ENCODE assay signal across 31 cellular contexts in genomic region chr3:170985304-170985703, GRCh38. TPM values are rescaled to one million over a fixed set of nuclear protein-coding genes. Genes with fewer than 3 reads are reported as not detected.
DNase-seq lines count a peak whose midpoint lies in the region; ATAC-seq and FAIRE-seq lines count a peak whose summit lies in the region.
"Had no signal": no experiment of that assay in that cellular context is flagged by ENCODE, and none has a peak within 500 bp of the region (broad histone marks: within the 10 kb centered on the region; RNA-seq: fewer than 3 reads in every experiment).

No MANE protein-coding gene starts in this region.

- no peaks in the 10 kb centered on the region for H3K36me3 ChIP-seq in small intestine (ENCODE audit: control insufficient read depth in 2 of 2, insufficient read depth in 2 of 2, low read length in 2 of 2)
- H3K36me3 ChIP-seq: BE2C, BLaER1 had no signal

- peak; percentile 27 for ATAC-seq in left lobe of liver
- ATAC-seq: GM12878 had no signal

- DNase-seq in LoVo (ENCODE audit: low spot score) (peak; percentile 25), left lobe of liver (ENCODE audit: low spot score) (no peak), small intestine (peak; percentile 62), SKM-1 (lab: John Stamatoyannopoulos, UW; ENCODE audit: unreplicated experiment) (no peak), glomerular visceral epithelial cell (ENCODE audit: extremely low spot score) (no peak)
- DNase-seq in stimulated activated CD4-positive, alpha-beta T cell treated with anti-CD3 and anti-CD28 coated beads, Interleukin-12 subunit alpha, Interleukin-12 subunit beta, amount 100 ng/mL, for 4 hours: no peak
- DNase-seq: 8988T; ACHN; BE2C; C1 segment of cervical spinal cord; CD4-positive, alpha-beta memory T cell; CD4-positive, CD25-positive, alpha-beta regulatory T cell; CD8-positive, alpha-beta memory T cell; COR-L47; DMS 273 treated with DMSO at 0.1 percent for 48 hours; DMS153; DMS53; DMS79; DND-41; EL; GDM1 had no signal

- no peaks in the 10 kb centered on the region for H3K4me1 ChIP-seq in small intestine (ENCODE audit: control insufficient read depth in 2 of 2, insufficient read depth in 1 of 2, low read depth in 1 of 2, low read length in 1 of 2)
- H3K4me1 ChIP-seq: BE2C, BLaER1 had no signal

- no peak overlapping the region for H3K27ac ChIP-seq in small intestine (ENCODE audit: low read depth in 1 of 2, low read length in 1 of 2)
- H3K27ac ChIP-seq: BLaER1 had no signal

- H3K9me3 ChIP-seq in small intestine (ENCODE audit: control insufficient read depth, low read depth): no peaks in the 10 kb centered on the region
- H3K9me3 ChIP-seq: BE2C had no signal

- no peak for FAIRE-seq in small intestine (lab: Jason Lieb, UNC)
- FAIRE-seq: A204.1, GM12878, GM12892, GM18507 had no signal

- no peak overlapping the region for H3K4me3 ChIP-seq in small intestine (ENCODE audit: low read depth in 1 of 2, low read length in 2 of 2)
- H3K4me3 ChIP-seq: BLaER1, GM12878 had no signal

- H3K27me3 ChIP-seq in small intestine (ENCODE audit: control insufficient read depth in 2 of 2, insufficient read depth in 2 of 2, low read length in 2 of 2): peaks cover 0 to 3% of the 10 kb centered on the region in 2 donors
- H3K27me3 ChIP-seq: BE2C, BLaER1 had no signal

- 17 to 57% (median 42%) methylated on average over 2 of the region's 2 CpGs for WGBS in small intestine, 3 donors

RNA-seq across cellular contexts. Expression of gene SLC2A2, which starts 41.2 kb away (rescaled TPM):
- 351 TPM for total RNA-seq in left lobe of liver
- 10 to 100 TPM; 24.6 to 74.9 (median 58.9) TPM for polyA plus RNA-seq in small intestine
- total RNA-seq: A673; CD4-positive, alpha-beta memory T cell; CD4-positive, CD25-positive, alpha-beta regulatory T cell; CD8-positive, alpha-beta memory T cell; Daoy; G401 had no signal
- polyA plus RNA-seq: AG04450; CD14-positive monocyte; CD4-positive, alpha-beta memory T cell; CD4-positive, CD25-positive, alpha-beta regulatory T cell; CD8-positive, alpha-beta memory T cell had no signal

Comparison
In these comparisons a context has a peak if more than half of its experiments do, and no peak if none do; other contexts are left out.
1. DNase-seq: peak in LoVo (single experiment) and small intestine (single experiment); none in left lobe of liver (single experiment), SKM-1 (single experiment), stimulated activated CD4-positive, alpha-beta T cell treated with anti-CD3 and anti-CD28 coated beads, Interleukin-12 subunit alpha, Interleukin-12 subunit beta, amount 100 ng/mL, for 4 hours (single experiment) and glomerular visceral epithelial cell (single experiment).